In genomic region chr17:8744086-8744781, GRCh38 we compare ENCODE assay signal across 19 cellular contexts. TPM values are rescaled to one million over a fixed set of nuclear protein-coding genes. Genes with fewer than 3 reads are reported as not detected.
DNase-seq lines count a peak whose midpoint lies in the region; ATAC-seq and TF ChIP-seq lines count a peak whose summit lies in the region.
"Had no signal": no experiment of that assay in that cellular context is flagged by ENCODE, and none has a peak within 500 bp of the region (broad histone marks: within the 10 kb centered on the region; RNA-seq: fewer than 3 reads in every experiment).

No MANE protein-coding gene starts in this region.

- H3K4me1 Mint-ChIP-seq in activated CD4-positive, alpha-beta T cell treated with anti-CD3 and anti-CD28 coated beads, Interleukin-2, amount 10 ng/mL, durations not matched to agents 7 days and 5 days, result peaks cover 26% of the 10 kb centered on the region
- H3K4me1 Mint-ChIP-seq in T-cell, result peaks cover 21 to 39% (median 37%) of the 10 kb centered on the region in 3 donors

- H3K27me3 Mint-ChIP-seq in activated CD4-positive, alpha-beta T cell treated with anti-CD3 and anti-CD28 coated beads, Interleukin-2, amount 10 ng/mL, durations not matched to agents 7 days and 5 days, result peaks cover 14% of the 10 kb centered on the region
- no peaks in the 10 kb centered on the region for H3K27me3 Mint-ChIP-seq in T-cell

- intact Hi-C loops in spleen (cut with DNase I; ENCODE audit: low total_unique reads), result no loop called here

- POLR2A ChIA-PET in activated CD4-positive, alpha-beta T cell treated with anti-CD3 and anti-CD28 coated beads, Interleukin-2, amount 10 ng/mL, durations not matched to agents 7 days and 5 days (lab: Charles Lee), result no interaction called here
- POLR2A ChIA-PET in T-cell (lab: Charles Lee), result no interaction called here

- no peak for TF ChIP-seq POLR2A in spleen (IDR thresholded peaks at IDR 0.05)

- H3K9me3 Mint-ChIP-seq in activated CD4-positive, alpha-beta T cell treated with anti-CD3 and anti-CD28 coated beads, Interleukin-2, amount 10 ng/mL, durations not matched to agents 7 days and 5 days, result peaks cover 5% of the 10 kb centered on the region
- no peaks in the 10 kb centered on the region for H3K9me3 Mint-ChIP-seq in T-cell

- peak overlapping the region; percentile 96 for H3K27ac Mint-ChIP-seq in activated CD4-positive, alpha-beta T cell treated with anti-CD3 and anti-CD28 coated beads, Interleukin-2, amount 10 ng/mL, durations not matched to agents 7 days and 5 days
- peak overlapping the region; percentile 63 to 76 for H3K27ac Mint-ChIP-seq in T-cell

- H3K4me1 ChIP-seq in spleen, result peaks cover 0 to 34% (median 21%) of the 10 kb centered on the region in 6 donors
- H3K4me1 ChIP-seq: A549 had no signal

- H3K36me3 ChIP-seq in spleen, result no peaks in the 10 kb centered on the region
- H3K36me3 ChIP-seq: esophagus squamous epithelium had no signal

- no peak for ATAC-seq in T-cell (replicated peaks in 1 of 4)
- ATAC-seq: A549 had no signal

- WGBS in spleen, 5 donors, result 66 to 81% (median 70%) methylated on average over 12 to 14 of the region's 14 CpGs

- DNase-seq in activated CD4-positive, alpha-beta T cell treated with anti-CD3 and anti-CD28 coated beads, Interleukin-2, amount 10 ng/mL, durations not matched to agents 7 days and 5 days, result no peak
- DNase-seq in activated CD4-positive, alpha-beta T cell treated with anti-CD3 and anti-CD28 coated beads for 48 hours, result no peak
- DNase-seq in T-cell, result no peak
- no peak for DNase-seq in coronary artery (ENCODE audit: low spot score)
- DNase-seq in spleen, result no peak
- no peak for DNase-seq in KG1 (lab: John Stamatoyannopoulos, UW)
- no peak for DNase-seq in activated effector memory CD4-positive, alpha-beta T cell treated with anti-CD3 and anti-CD28 coated beads, Interleukin-2, amount 50 U/mL, for 16 hours
- DNase-seq in T-helper 9 cell, result no peak
- DNase-seq: COR-L47, cortex of kidney, esophagus squamous epithelium, NCI-H2029, NCI-H69 had no signal

- CTCF ChIA-PET in activated CD4-positive, alpha-beta T cell treated with anti-CD3 and anti-CD28 coated beads, Interleukin-2, amount 10 ng/mL, durations not matched to agents 7 days and 5 days (lab: Charles Lee), result no interaction called here
- CTCF ChIA-PET in T-cell (lab: Charles Lee), result no interaction called here

- H3K4me3 Mint-ChIP-seq in activated CD4-positive, alpha-beta T cell treated with anti-CD3 and anti-CD28 coated beads, Interleukin-2, amount 10 ng/mL, durations not matched to agents 7 days and 5 days, result peak overlapping the region; percentile 51
- peak overlapping the region; percentile 71 to 92 (median 87) for H3K4me3 Mint-ChIP-seq in T-cell

- no peak overlapping the region for H3K4me3 ChIP-seq in coronary artery
- no peak overlapping the region for H3K4me3 ChIP-seq in spleen

- no peaks in the 10 kb centered on the region for H3K9me3 ChIP-seq in spleen
- H3K9me3 ChIP-seq: A549, esophagus squamous epithelium had no signal

- H3K27ac ChIP-seq in coronary artery, result peak overlapping the region; percentile 82 to 95
- peak overlapping the region in 5 of 8 donors; percentile 64 to 91 (median 86) for H3K27ac ChIP-seq in spleen

- TF ChIP-seq CTCF in coronary artery (IDR thresholded peaks at IDR 0.05), result no peak
- TF ChIP-seq CTCF in spleen (IDR thresholded peaks at IDR 0.05 in 8 of 11, conservative IDR thresholded peaks at IDR 0.05 in 3 of 11), result no peak

- H3K27me3 ChIP-seq in spleen (replicated peaks in 1 of 7), result peaks cover 0 to 36% (median 0%) of the 10 kb centered on the region in 7 donors

- no peaks in the 10 kb centered on the region for H3K36me3 Mint-ChIP-seq in activated CD4-positive, alpha-beta T cell treated with anti-CD3 and anti-CD28 coated beads, Interleukin-2, amount 10 ng/mL, durations not matched to agents 7 days and 5 days (ENCODE audit: low read depth)
- no peaks in the 10 kb centered on the region for H3K36me3 Mint-ChIP-seq in T-cell

RNA-seq across cellular contexts. Expression of gene CCDC42, which starts 0.4 kb away (rescaled TPM):
- under 1 TPM in 1 of 2 experiments, not detected in 1; 0.25 TPM for total RNA-seq in activated CD4-positive, alpha-beta T cell treated with anti-CD3 and anti-CD28 coated beads, Interleukin-2, amount 10 ng/mL, durations not matched to agents 7 days and 5 days
- total RNA-seq in T-cell, result under 1 TPM in 1 of 5 donors, not detected in 4; 0.46 TPM
- under 1 TPM in 1 of 7 donors, not detected in 6; 0.60 TPM for total RNA-seq in spleen
- under 1 TPM; 0.10 to 0.33 (median 0.11) TPM for polyA plus RNA-seq in spleen
- total RNA-seq: esophagus squamous epithelium, kidney, M059J, renal cortical epithelial cell, RPMI7951, ureter had no signal
- polyA plus RNA-seq: A549 had no signal

RNA-seq across cellular contexts. Expression of gene SPDYE4, which starts 14.1 kb away (rescaled TPM):
- not detected for total RNA-seq in activated CD4-positive, alpha-beta T cell treated with anti-CD3 and anti-CD28 coated beads, Interleukin-2, amount 10 ng/mL, durations not matched to agents 7 days and 5 days
- total RNA-seq in T-cell, result not detected
- not detected for total RNA-seq in spleen
- not detected for polyA plus RNA-seq in spleen
- total RNA-seq: esophagus squamous epithelium, kidney, M059J, renal cortical epithelial cell, RPMI7951, ureter had no signal
- polyA plus RNA-seq: A549 had no signal

RNA-seq across cellular contexts. Expression of gene MFSD6L, which starts 54.9 kb away (rescaled TPM):
- 1 to 10 TPM in 1 of 2 experiments, under 1 TPM in 1; 0.71 to 1.4 TPM for total RNA-seq in activated CD4-positive, alpha-beta T cell treated with anti-CD3 and anti-CD28 coated beads, Interleukin-2, amount 10 ng/mL, durations not matched to agents 7 days and 5 days
- total RNA-seq in T-cell (under 1 TPM in 4 of 5 donors, not detected in 1; 0.13 to 0.32 (median 0.20) TPM), spleen (1 to 10 TPM in 1 of 7 donors, under 1 TPM in 6; 0.32 to 1.0 (median 0.40) TPM)
- under 1 TPM; 0.12 to 0.15 (median 0.13) TPM for polyA plus RNA-seq in spleen
- total RNA-seq: M059J, renal cortical epithelial cell, RPMI7951 had no signal
- polyA plus RNA-seq: A549 had no signal
